8 cellular contexts compared by ENCODE assay signal in genomic region chr6:152094992-152095592, GRCh38.
DNase-seq lines count a peak whose midpoint lies in the region; ATAC-seq and TF ChIP-seq lines count a peak whose summit lies in the region.

No MANE protein-coding gene starts in this region.

- H3K4me1 ChIP-seq in testis (no peaks in the 10 kb centered on the region), MM.1S (ENCODE audit: low read length) (no peaks in the 10 kb centered on the region)

- no peak overlapping the region for H3K27ac ChIP-seq in HL-60 (replicated peaks)
- H3K27ac ChIP-seq in testis, result no peak overlapping the region
- no peak overlapping the region for H3K27ac ChIP-seq in MM.1S (ENCODE audit: low read length)

- H3K9ac ChIP-seq in MM.1S (ENCODE audit: low read length), result no peak overlapping the region

- in situ Hi-C loops in ACHN (cut with HindIII; ENCODE audit: low pct_ligation_motif_present, low pct_unique_long_range_greater_than_20kb, low sequenced_read_pairs), result no loop called here

- H3K27me3 Mint-ChIP-seq in activated T-helper 17 cell treated with anti-CD3 and anti-CD28 coated beads, Interleukin-2, amount 50 U/mL, for 72 hours, result no peaks in the 10 kb centered on the region
- peaks cover 0 to 4% (median 0%) of the 10 kb centered on the region in 5 donors for H3K27me3 Mint-ChIP-seq in naive thymus-derived CD8-positive, alpha-beta T cell

- H3K4me3 ChIP-seq in HL-60 (replicated peaks; ENCODE audit: insufficient read depth, low read length), result no peak overlapping the region
- no peak overlapping the region for H3K4me3 ChIP-seq in testis
- H3K4me3 ChIP-seq in MM.1S (ENCODE audit: low read length), result no peak overlapping the region

- no peaks in the 10 kb centered on the region for H3K9me3 Mint-ChIP-seq in activated T-helper 17 cell treated with anti-CD3 and anti-CD28 coated beads, Interleukin-2, amount 50 U/mL, for 72 hours
- no peaks in the 10 kb centered on the region for H3K9me3 Mint-ChIP-seq in naive thymus-derived CD8-positive, alpha-beta T cell

- no peaks in the 10 kb centered on the region for H3K27me3 ChIP-seq in HL-60 (ENCODE audit: insufficient read depth, poor library complexity, severe bottlenecking)
- no peaks in the 10 kb centered on the region for H3K27me3 ChIP-seq in testis
- H3K27me3 ChIP-seq in MM.1S (replicated peaks; ENCODE audit: insufficient read depth, low read length), result no peaks in the 10 kb centered on the region

- DNase-seq in ACHN (peak; percentile 84), HL-60 (ENCODE audit: low read depth in 1 of 2, low spot score in 1 of 2) (peak; percentile 71 to 83), hepatic stellate cell (ENCODE audit: low spot score) (peak; percentile 83), testis (peak; percentile 40), MM.1S (no peak)
- no peak for DNase-seq in naive thymus-derived CD8-positive, alpha-beta T cell

- no peaks in the 10 kb centered on the region for H3K79me2 ChIP-seq in MM.1S (ENCODE audit: low read length)

- no peak overlapping the region for H3K4me2 ChIP-seq in MM.1S (ENCODE audit: low read depth, low read length)

- peak overlapping the region; percentile 4 for H3K27ac Mint-ChIP-seq in activated T-helper 17 cell treated with anti-CD3 and anti-CD28 coated beads, Interleukin-2, amount 50 U/mL, for 72 hours
- H3K27ac Mint-ChIP-seq in naive thymus-derived CD8-positive, alpha-beta T cell, result no peak overlapping the region

- POLR2A ChIA-PET in naive thymus-derived CD8-positive, alpha-beta T cell (lab: Charles Lee), result no interaction called here

- H3K9me3 ChIP-seq in testis, result no peaks in the 10 kb centered on the region
- no peaks in the 10 kb centered on the region for H3K9me3 ChIP-seq in MM.1S (replicated peaks; ENCODE audit: insufficient read depth, low read length)

- H3K4me1 Mint-ChIP-seq in activated T-helper 17 cell treated with anti-CD3 and anti-CD28 coated beads, Interleukin-2, amount 50 U/mL, for 72 hours, result no peaks in the 10 kb centered on the region
- H3K4me1 Mint-ChIP-seq in naive thymus-derived CD8-positive, alpha-beta T cell, result peaks cover 0 to 5% (median 0%) of the 10 kb centered on the region in 4 donors

- no peak overlapping the region for H2AFZ ChIP-seq in MM.1S (ENCODE audit: low read length)

- WGBS in testis, 2 donors, result 58 to 79% methylated on average over 3 of the region's 3 CpGs

- H4K20me1 ChIP-seq in MM.1S (ENCODE audit: insufficient read depth, low read length), result no peaks in the 10 kb centered on the region

- TF ChIP-seq POLR2A in testis (IDR thresholded peaks at IDR 0.05), result no peak

- no peaks in the 10 kb centered on the region for H3F3A ChIP-seq in MM.1S (ENCODE audit: insufficient read depth, low read length)

- H3K4me3 Mint-ChIP-seq in activated T-helper 17 cell treated with anti-CD3 and anti-CD28 coated beads, Interleukin-2, amount 50 U/mL, for 72 hours, result no peak overlapping the region
- no peak overlapping the region for H3K4me3 Mint-ChIP-seq in naive thymus-derived CD8-positive, alpha-beta T cell

- TF ChIP-seq CTCF in HL-60 (IDR thresholded peaks at IDR 0.05; ENCODE audit: insufficient read depth, low read length) (no peak), testis (IDR thresholded peaks at IDR 0.05) (no peak), MM.1S (IDR thresholded peaks at IDR 0.05; ENCODE audit: low read length) (no peak)

- ATAC-seq in activated T-helper 17 cell treated with anti-CD3 and anti-CD28 coated beads, Interleukin-2, amount 50 U/mL, for 72 hours (replicated peaks), result peak; percentile 97
- no peak for ATAC-seq in HG03354 (IDR thresholded peaks at IDR 0.05; ENCODE audit: poor library complexity, severe bottlenecking, unreplicated experiment)
- ATAC-seq in naive thymus-derived CD8-positive, alpha-beta T cell, result no peak

- no peaks in the 10 kb centered on the region for H3K9me2 ChIP-seq in MM.1S (replicated peaks; ENCODE audit: insufficient read depth, low read length)

- intact Hi-C loops in testis (cut with DNase I; ENCODE audit: low total_unique reads), result no loop called here

- no peaks in the 10 kb centered on the region for H3K36me3 Mint-ChIP-seq in activated T-helper 17 cell treated with anti-CD3 and anti-CD28 coated beads, Interleukin-2, amount 50 U/mL, for 72 hours (ENCODE audit: low read depth)
- no peaks in the 10 kb centered on the region for H3K36me3 Mint-ChIP-seq in naive thymus-derived CD8-positive, alpha-beta T cell

- H3K36me3 ChIP-seq in testis (ENCODE audit: low read depth, missing control alignments) (no peaks in the 10 kb centered on the region), MM.1S (replicated peaks; ENCODE audit: insufficient read depth, low read length) (no peaks in the 10 kb centered on the region)

Comparison
In these comparisons a context has a peak if more than half of its experiments do, and no peak if none do; other contexts are left out.
1. DNase-seq: peak in ACHN (single experiment), HL-60 (2 of 2), hepatic stellate cell (single experiment) and testis (single experiment); none in MM.1S (single experiment) and naive thymus-derived CD8-positive, alpha-beta T cell (0 of 10).